In genomic region chr1:9776685-9777084, GRCh38 we compare ENCODE assay signal across 16 cellular contexts. TPM values are rescaled to one million over a fixed set of nuclear protein-coding genes. Genes with fewer than 3 reads are reported as not detected.
DNase-seq lines count a peak whose midpoint lies in the region; ATAC-seq, FAIRE-seq and TF ChIP-seq lines count a peak whose summit lies in the region.
"Had no signal": no experiment of that assay in that cellular context is flagged by ENCODE, and none has a peak within 500 bp of the region (broad histone marks: within the 10 kb centered on the region; RNA-seq: fewer than 3 reads in every experiment).

No MANE protein-coding gene starts in this region.

- no peaks in the 10 kb centered on the region for H3K27me3 Mint-ChIP-seq in activated T-cell treated with anti-CD3 and anti-CD28 coated beads, Interleukin-2, amount 50 U/mL, for 72 hours (ENCODE audit: low read depth)
- no peaks in the 10 kb centered on the region for H3K27me3 Mint-ChIP-seq in central memory CD8-positive, alpha-beta T cell
- H3K27me3 Mint-ChIP-seq in stimulated activated memory B cell treated with anti-CD40 and anti-IgM and Interleukin-4, amounts not matched to agents 10 μg/mL and 1 μg/mL and 100 μg/mL, for 72 hours, result no peaks in the 10 kb centered on the region
- H3K27me3 Mint-ChIP-seq in activated naive CD4-positive, alpha-beta T cell treated with anti-CD3 and anti-CD28 coated beads for 36 hours (ENCODE audit: low read depth), result no peaks in the 10 kb centered on the region

- no peaks in the 10 kb centered on the region for H3K36me3 Mint-ChIP-seq in activated T-cell treated with anti-CD3 and anti-CD28 coated beads, Interleukin-2, amount 50 U/mL, for 72 hours (ENCODE audit: insufficient read depth in 2 of 2)
- H3K36me3 Mint-ChIP-seq in central memory CD8-positive, alpha-beta T cell (ENCODE audit: insufficient read depth), result peaks cover 16% of the 10 kb centered on the region
- peaks cover 24% of the 10 kb centered on the region for H3K36me3 Mint-ChIP-seq in stimulated activated memory B cell treated with anti-CD40 and anti-IgM and Interleukin-4, amounts not matched to agents 10 μg/mL and 1 μg/mL and 100 μg/mL, for 72 hours
- peaks cover 8% of the 10 kb centered on the region for H3K36me3 Mint-ChIP-seq in activated naive CD4-positive, alpha-beta T cell treated with anti-CD3 and anti-CD28 coated beads for 36 hours (ENCODE audit: low read depth)

- peaks cover 11 to 18% of the 10 kb centered on the region in 2 experiments for H3K36me3 ChIP-seq in keratinocyte (ENCODE audit: control insufficient read depth in 2 of 2, extremely low read depth in 1 of 2, insufficient read depth in 2 of 2, low read length in 2 of 2)

- H3K9me3 Mint-ChIP-seq in activated T-cell treated with anti-CD3 and anti-CD28 coated beads, Interleukin-2, amount 50 U/mL, for 72 hours, result no peaks in the 10 kb centered on the region
- H3K9me3 Mint-ChIP-seq in central memory CD8-positive, alpha-beta T cell, result no peaks in the 10 kb centered on the region
- H3K9me3 Mint-ChIP-seq in stimulated activated memory B cell treated with anti-CD40 and anti-IgM and Interleukin-4, amounts not matched to agents 10 μg/mL and 1 μg/mL and 100 μg/mL, for 72 hours, result no peaks in the 10 kb centered on the region
- H3K9me3 Mint-ChIP-seq in activated naive CD4-positive, alpha-beta T cell treated with anti-CD3 and anti-CD28 coated beads for 36 hours, result no peaks in the 10 kb centered on the region
- H3K9me3 Mint-ChIP-seq: CD8-positive, alpha-beta T cell had no signal

- CTCF ChIA-PET in activated naive CD4-positive, alpha-beta T cell treated with anti-CD3 and anti-CD28 coated beads for 36 hours (lab: Charles Lee), result interaction anchor here (0.6 to 1.7 kb wide), 4 partner anchors 12 to 151 kb away, joined by 3 to 5 read pairs (median 4); no protein-coding TSS in a partner anchor

- H3K4me3 ChIP-seq in keratinocyte (ENCODE audit: control insufficient read depth in 2 of 3, extremely low read depth in 1 of 3, insufficient read depth in 2 of 3, low read depth in 1 of 3, low read length in 3 of 3), result no peak overlapping the region

- dilution Hi-C loops in keratinocyte (cut with MboI; ENCODE audit: extremely low pct_ligation_motif_present, low sequenced_read_pairs), result loop anchor here (25.0 kb wide), 1 partner anchor 111 kb away; no protein-coding TSS in a partner anchor

- no peaks in the 10 kb centered on the region for H4K20me1 ChIP-seq in keratinocyte (ENCODE audit: control insufficient read depth, extremely low read depth, insufficient read depth, low read length)

- H3K79me2 ChIP-seq in keratinocyte (ENCODE audit: control insufficient read depth, insufficient read depth, low read length), result peaks cover 91% of the 10 kb centered on the region

- no peaks in the 10 kb centered on the region for H3K9me3 ChIP-seq in keratinocyte (ENCODE audit: control insufficient read depth, low read depth, low read length)

- H2AFZ ChIP-seq in keratinocyte (ENCODE audit: control insufficient read depth, low read length), result no peak overlapping the region

- TF ChIP-seq CTCF in keratinocyte (optimal IDR thresholded peaks at IDR 0.05 in 1 of 3, IDR thresholded peaks at IDR 0.05 in 1 of 3, conservative IDR thresholded peaks at IDR 0.05 in 1 of 3; ENCODE audit: extremely low read depth in 1 of 3, insufficient read depth in 2 of 3, low read length in 3 of 3), result no peak

- peak overlapping the region; percentile 67 for H3K27ac ChIP-seq in keratinocyte (ENCODE audit: control insufficient read depth, insufficient read depth, low read length)
- H3K27ac ChIP-seq: 22Rv1 had no signal

- no peak overlapping the region for H3K4me3 Mint-ChIP-seq in activated T-cell treated with anti-CD3 and anti-CD28 coated beads, Interleukin-2, amount 50 U/mL, for 72 hours
- no peak overlapping the region for H3K4me3 Mint-ChIP-seq in central memory CD8-positive, alpha-beta T cell
- H3K4me3 Mint-ChIP-seq in stimulated activated memory B cell treated with anti-CD40 and anti-IgM and Interleukin-4, amounts not matched to agents 10 μg/mL and 1 μg/mL and 100 μg/mL, for 72 hours, result no peak overlapping the region
- H3K4me3 Mint-ChIP-seq in activated naive CD4-positive, alpha-beta T cell treated with anti-CD3 and anti-CD28 coated beads for 36 hours, result no peak overlapping the region
- H3K4me3 Mint-ChIP-seq: CD14-positive monocyte; CD8-positive, alpha-beta T cell had no signal

- intact Hi-C loops in activated naive CD4-positive, alpha-beta T cell treated with anti-CD3 and anti-CD28 coated beads for 36 hours (cut with micrococcal nuclease), result no loop called here

- no peaks in the 10 kb centered on the region for H3K27me3 ChIP-seq in keratinocyte (ENCODE audit: control insufficient read depth, extremely low read depth, insufficient read depth, low read length)

- FAIRE-seq in keratinocyte (lab: Jason Lieb, UNC), result no peak
- FAIRE-seq: GM12892, H54 had no signal

- peak overlapping the region; percentile 58 for H3K27ac Mint-ChIP-seq in activated T-cell treated with anti-CD3 and anti-CD28 coated beads, Interleukin-2, amount 50 U/mL, for 72 hours
- peak overlapping the region; percentile 3 for H3K27ac Mint-ChIP-seq in central memory CD8-positive, alpha-beta T cell (ENCODE audit: low read depth)
- peak overlapping the region; percentile 6 for H3K27ac Mint-ChIP-seq in stimulated activated memory B cell treated with anti-CD40 and anti-IgM and Interleukin-4, amounts not matched to agents 10 μg/mL and 1 μg/mL and 100 μg/mL, for 72 hours
- H3K27ac Mint-ChIP-seq in activated naive CD4-positive, alpha-beta T cell treated with anti-CD3 and anti-CD28 coated beads for 36 hours, result no peak overlapping the region
- H3K27ac Mint-ChIP-seq: CD8-positive, alpha-beta T cell had no signal

- DNase-seq in activated T-cell treated with anti-CD3 and anti-CD28 coated beads, Interleukin-2, amount 50 U/mL, for 72 hours, result no peak
- DNase-seq in activated T-cell treated with anti-CD3 and anti-CD28 coated beads for 4 hours, result no peak
- no peak for DNase-seq in central memory CD8-positive, alpha-beta T cell (ENCODE audit: low spot score in 2 of 2)
- DNase-seq in keratinocyte (ENCODE audit: low read depth, low spot score), result no peak
- no peak for DNase-seq in HCEC 1CT
- no peak for DNase-seq in activated naive CD4-positive, alpha-beta T cell treated with anti-CD3 and anti-CD28 coated beads for 36 hours
- DNase-seq: CD8-positive, alpha-beta T cell; COR-L47; DND-41; GDM1 had no signal

- no peak overlapping the region for H3K4me2 ChIP-seq in keratinocyte (ENCODE audit: control insufficient read depth, extremely low read depth, insufficient read depth, low read depth, low read length)

- H3K4me1 ChIP-seq in keratinocyte (ENCODE audit: control insufficient read depth, extremely low read depth, insufficient read depth, low read length), result peaks cover 31% of the 10 kb centered on the region

- no peak for ATAC-seq in activated T-cell treated with anti-CD3 and anti-CD28 coated beads, Interleukin-2, amount 50 U/mL, for 72 hours (replicated peaks in 1 of 2)
- ATAC-seq in central memory CD8-positive, alpha-beta T cell (replicated peaks; ENCODE audit: extremely low read depth, poor library complexity, severe bottlenecking), result no peak
- ATAC-seq in stimulated activated memory B cell treated with anti-CD40 and anti-IgM and Interleukin-4, amounts not matched to agents 10 μg/mL and 1 μg/mL and 100 μg/mL, for 72 hours, result no peak
- no peak for ATAC-seq in HG02571 (IDR thresholded peaks at IDR 0.05; ENCODE audit: unreplicated experiment)
- ATAC-seq: CD8-positive, alpha-beta T cell had no signal

- H3K4me1 Mint-ChIP-seq in activated T-cell treated with anti-CD3 and anti-CD28 coated beads, Interleukin-2, amount 50 U/mL, for 72 hours (ENCODE audit: low read depth), result peaks cover 6% of the 10 kb centered on the region
- peaks cover 22% of the 10 kb centered on the region for H3K4me1 Mint-ChIP-seq in central memory CD8-positive, alpha-beta T cell
- peaks cover 22% of the 10 kb centered on the region for H3K4me1 Mint-ChIP-seq in stimulated activated memory B cell treated with anti-CD40 and anti-IgM and Interleukin-4, amounts not matched to agents 10 μg/mL and 1 μg/mL and 100 μg/mL, for 72 hours
- peaks cover 11% of the 10 kb centered on the region for H3K4me1 Mint-ChIP-seq in activated naive CD4-positive, alpha-beta T cell treated with anti-CD3 and anti-CD28 coated beads for 36 hours (ENCODE audit: low read depth)
- H3K4me1 Mint-ChIP-seq: CD14-positive monocyte had no signal

- no peak overlapping the region for H3K9ac ChIP-seq in keratinocyte (ENCODE audit: control insufficient read depth, extremely low read depth, insufficient read depth, low read length)

- peaks cover 2% of the 10 kb centered on the region for H3K9me1 ChIP-seq in keratinocyte (ENCODE audit: control insufficient read depth, extremely low read depth, insufficient read depth, low read length)

RNA-seq across cellular contexts. Expression of gene CLSTN1, which starts 47.1 kb away (rescaled TPM):
- 10 to 100 TPM; 31.7 to 34.1 TPM for total RNA-seq in activated T-cell treated with anti-CD3 and anti-CD28 coated beads, Interleukin-2, amount 50 U/mL, for 72 hours
- 79.1 to 263 TPM (median 90.3 TPM) in 3 replicates for polyA plus RNA-seq in keratinocyte
- polyA plus RNA-seq in keratinocyte (2011; ENCODE audit: low read depth), result 70.0 TPM
- polyA plus RNA-seq in keratinocyte (2011; cell fraction: cytosol; rRNA removed), result 67.1 and 103 TPM in 2 replicates
- 424 and 491 TPM in 2 replicates for polyA plus RNA-seq in keratinocyte (2011; cell fraction: nucleus; rRNA removed)
- polyA plus RNA-seq in keratinocyte (2012; ENCODE audit: low replicate concordance), result 130 and 344 TPM in 2 replicates
- polyA minus RNA-seq in keratinocyte, result 159 to 521 TPM (median 197 TPM) in 3 replicates
- 202 TPM for polyA minus RNA-seq in keratinocyte (2011; cell fraction: cytosol; rRNA and poly(A)+ RNA removed)
- polyA minus RNA-seq in keratinocyte (2011; cell fraction: nucleus; rRNA and poly(A)+ RNA removed), result 492 and 717 TPM in 2 replicates
- 10 to 100 TPM; 24.0 to 24.9 TPM for total RNA-seq in activated naive CD4-positive, alpha-beta T cell treated with anti-CD3 and anti-CD28 coated beads for 36 hours
